ENCODE assay signal across 22 cellular contexts in genomic region chr1:45815667-45816458, GRCh38. TPM values are rescaled to one million over a fixed set of nuclear protein-coding genes. Genes with fewer than 3 reads are reported as not detected.
A peak's percentile ranks its signal among the peaks of the same experiment; 100 is the strongest.
DNase-seq lines count a peak whose midpoint lies in the region; ATAC-seq, FAIRE-seq and TF ChIP-seq lines count a peak whose summit lies in the region.
"Had no signal": no experiment of that assay in that cellular context is flagged by ENCODE, and none has a peak within 500 bp of the region (broad histone marks: within the 10 kb centered on the region; RNA-seq: fewer than 3 reads in every experiment).

No MANE protein-coding gene starts in this region.

- peak; percentile 23 for DNase-seq in AG10803 (ENCODE audit: low read depth)
- no peak for DNase-seq in Karpas-422
- DNase-seq in bronchial epithelial cell (ENCODE audit: low read depth), result peak; percentile 85
- peak; percentile 51 for DNase-seq in iris pigment epithelial cell (ENCODE audit: low read depth)
- no peak for DNase-seq in nucleus accumbens (lab: John Stamatoyannopoulos, UW)
- DNase-seq: activated naive CD8-positive, alpha-beta T cell treated with anti-CD3 and anti-CD28 coated beads, Interleukin-2, amount 10 ng/mL, durations not matched to agents 7 days and 5 days; activated T-cell treated with anti-CD3 and anti-CD28 coated beads, Interleukin-2, amount 50 U/mL, for 72 hours; CD4-positive, alpha-beta T cell; central memory CD4-positive, alpha-beta T cell; DMS53; effector CD4-positive, alpha-beta T cell; mucosa of descending colon; NCI-H1105 treated with DMSO at 0.1 percent for 48 hours; retina had no signal

- TF ChIP-seq CTCF in AG10803 (conservative IDR thresholded peaks at IDR 0.05; ENCODE audit: low read length), result no peak
- no peak for TF ChIP-seq CTCF in bronchial epithelial cell (IDR thresholded peaks at IDR 0.05; ENCODE audit: insufficient read depth, low read length, severe bottlenecking)

- H4K20me1 ChIP-seq in Karpas-422 (ENCODE audit: insufficient read depth, low read depth, low read length), result no peaks in the 10 kb centered on the region

- no peak for FAIRE-seq in bronchial epithelial cell (lab: Jason Lieb, UNC)
- FAIRE-seq: A549, GM18507, H1 had no signal

- H3K9me2 ChIP-seq in Karpas-422 (replicated peaks; ENCODE audit: insufficient read depth, low read length), result no peaks in the 10 kb centered on the region

- peaks cover 37% of the 10 kb centered on the region for H3K4me1 ChIP-seq in Karpas-422 (ENCODE audit: low read length)
- H3K4me1 ChIP-seq: A549 had no signal

- ATAC-seq in GM18519 (IDR thresholded peaks at IDR 0.05; ENCODE audit: low FRiP score, unreplicated experiment), result no peak
- no peak for ATAC-seq in HG03280 (IDR thresholded peaks at IDR 0.05; ENCODE audit: unreplicated experiment)
- no peak for ATAC-seq in GM19023 (IDR thresholded peaks at IDR 0.05; ENCODE audit: unreplicated experiment)
- ATAC-seq: A549; activated T-cell treated with anti-CD3 and anti-CD28 coated beads, Interleukin-2, amount 50 U/mL, for 72 hours; mucosa of descending colon had no signal

- H3K4me2 ChIP-seq in Karpas-422 (ENCODE audit: low read depth, low read length, poor library complexity, severe bottlenecking), result no peak overlapping the region
- H3K4me2 ChIP-seq: A549, KMS-11 had no signal

- H3K27me3 ChIP-seq in Karpas-422 (ENCODE audit: low read length), result no peaks in the 10 kb centered on the region
- H3K27me3 ChIP-seq in bronchial epithelial cell (ENCODE audit: control insufficient read depth, insufficient read depth, low read length), result no peaks in the 10 kb centered on the region

- peaks cover 92% of the 10 kb centered on the region for H3K79me2 ChIP-seq in Karpas-422 (ENCODE audit: low read length)

- H3K27ac ChIP-seq in Karpas-422 (ENCODE audit: low read length), result peak overlapping the region; percentile 5; the same call in 1 of the 2 replicates
- H3K27ac ChIP-seq: A549, KMS-11, thoracic aorta had no signal

- H3K36me3 ChIP-seq in Karpas-422 (ENCODE audit: insufficient read depth, low read length), result peaks cover 43% of the 10 kb centered on the region
- H3K36me3 ChIP-seq in bronchial epithelial cell (ENCODE audit: control insufficient read depth, insufficient read depth, low read length), result no peaks in the 10 kb centered on the region

- H2AFZ ChIP-seq in Karpas-422 (ENCODE audit: low read length), result no peak overlapping the region

- no peak overlapping the region for H3K9ac ChIP-seq in Karpas-422 (ENCODE audit: low read length)
- H3K9ac ChIP-seq: KMS-11 had no signal

- H3K4me3 ChIP-seq in AG10803 (ENCODE audit: low read length), result no peak overlapping the region
- H3K4me3 ChIP-seq in Karpas-422 (ENCODE audit: low read length), result no peak overlapping the region
- no peak overlapping the region for H3K4me3 ChIP-seq in bronchial epithelial cell (ENCODE audit: low read depth, low read length)
- H3K4me3 ChIP-seq: A549, mucosa of descending colon, thoracic aorta had no signal

- H3K9me3 ChIP-seq in Karpas-422 (ENCODE audit: low read length), result no peaks in the 10 kb centered on the region; the same call in 1 of the 2 replicates
- H3K9me3 ChIP-seq: A549, mucosa of descending colon had no signal

RNA-seq across cellular contexts. Expression of gene MAST2, which starts 12.5 kb away (rescaled TPM):
- total RNA-seq in Karpas-422 (2014; rRNA removed; shearing (Covaris generic); ENCODE audit: low replicate concordance), result 49.5 and 52.8 TPM in 2 replicates
- 12.6 and 16.9 TPM in 2 replicates for total RNA-seq in bronchial epithelial cell

Comparison
In these comparisons a context has a peak if more than half of its experiments do, and no peak if none do; other contexts are left out.
1. DNase-seq: peak in AG10803 (single experiment), bronchial epithelial cell (single experiment) and iris pigment epithelial cell (single experiment); none in Karpas-422 (single experiment) and nucleus accumbens (0 of 56).